ENCODE assay signal across 22 cellular contexts in the genomic region with DNA sequence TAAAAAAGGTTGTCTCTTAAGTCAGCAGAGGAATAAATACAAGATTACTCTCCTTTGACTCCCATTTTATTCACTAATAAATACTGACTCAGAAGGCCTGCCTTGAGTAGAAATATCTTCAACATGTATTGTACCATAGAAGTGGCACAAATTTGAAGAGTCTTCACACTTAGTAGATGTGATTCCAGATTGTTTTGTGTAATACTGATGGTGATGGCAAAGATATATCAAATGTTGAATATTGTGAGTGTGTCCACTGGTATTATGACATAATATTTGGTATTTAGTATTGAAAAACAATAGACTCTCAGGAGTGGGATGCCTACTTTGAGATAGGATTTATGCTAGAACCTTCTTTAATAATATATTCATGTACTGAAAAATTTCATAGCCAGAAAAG. TPM values are rescaled to one million over a fixed set of nuclear protein-coding genes. Genes with fewer than 3 reads are reported as not detected.
DNase-seq lines count a peak whose midpoint lies in the region; ATAC-seq and TF ChIP-seq lines count a peak whose summit lies in the region.
"Had no signal": no experiment of that assay in that cellular context is flagged by ENCODE, and none has a peak within 500 bp of the region (broad histone marks: within the 10 kb centered on the region; RNA-seq: fewer than 3 reads in every experiment).

No MANE protein-coding gene starts in this region.

- no peaks in the 10 kb centered on the region for H3K4me1 ChIP-seq in right lobe of liver

- TF ChIP-seq POLR2A in right lobe of liver (IDR thresholded peaks at IDR 0.05): no peak

- peak overlapping the region; percentile 28 for H3K9ac ChIP-seq in SK-N-MC (ENCODE audit: insufficient read length)

- H3K36me3 ChIP-seq in SK-N-MC (ENCODE audit: insufficient read depth, low read length): no peaks in the 10 kb centered on the region; the same call in 1 of the 2 replicates
- H3K36me3 ChIP-seq in right lobe of liver: no peaks in the 10 kb centered on the region

- H3K9me3 ChIP-seq in SK-N-MC (ENCODE audit: low read depth, low read length): no peaks in the 10 kb centered on the region
- H3K9me3 ChIP-seq in right lobe of liver: no peaks in the 10 kb centered on the region
- H3K9me3 ChIP-seq: BE2C had no signal

- intact Hi-C loops in right lobe of liver (cut with DNase I): no loop called here

- ATAC-seq in right lobe of liver (no peak), GM18861 (IDR thresholded peaks at IDR 0.05; ENCODE audit: unreplicated experiment) (no peak)
- ATAC-seq: GM23338, HCT116 had no signal

- H3K4me3 ChIP-seq in SK-N-MC (0 out of 2 replicates have a peak overlapping the region, but pooled peaks have one; percentile 11), right lobe of liver (no peak overlapping the region)
- H3K4me3 ChIP-seq: GM23338 had no signal

- DNase-seq in SK-N-MC (ENCODE audit: low read depth, low spot score) (no peak), caudate nucleus (lab: John Stamatoyannopoulos, UW) (no peak), inferior parietal cortex (ENCODE audit: extremely low spot score) (peak; percentile 47), substantia nigra (lab: John Stamatoyannopoulos, UW) (no peak), NCI-H2081 treated with DMSO at 0.1 percent for 48 hours (lab: John Stamatoyannopoulos, UW) (no peak), right lobe of liver (no peak)
- no peak for DNase-seq in activated CD8-positive, alpha-beta memory T cell treated with anti-CD3 and anti-CD28 coated beads, Interleukin-2, amount 50 U/mL, for 4 hours
- DNase-seq: ACHN; BE2C; C1 segment of cervical spinal cord; CD4-positive, CD25-positive, alpha-beta regulatory T cell; CD8-positive, alpha-beta memory T cell; COR-L47; DMS 273 treated with DMSO at 0.1 percent for 48 hours; DMS53; DND-41; EL; HFFc6 had no signal

- no peak for TF ChIP-seq CTCF in right lobe of liver (IDR thresholded peaks at IDR 0.05)

- H3K27ac ChIP-seq in SK-N-MC (no peak overlapping the region), caudate nucleus (ENCODE audit: low read depth, low read length) (peak overlapping the region; percentile 48), substantia nigra (ENCODE audit: low read depth, low read length, poor library complexity, severe bottlenecking) (peak overlapping the region; percentile 52), right lobe of liver (no peak overlapping the region)

- peaks cover 0 to 9% of the 10 kb centered on the region in 2 donors for H3K27me3 ChIP-seq in right lobe of liver
- H3K27me3 ChIP-seq: BE2C had no signal

RNA-seq across cellular contexts. Expression of a gene that starts 7.0 kb away (rescaled TPM):
- total RNA-seq in right lobe of liver: under 1 TPM; 0.18 to 0.42 (median 0.24) TPM
- total RNA-seq: CD4-positive, CD25-positive, alpha-beta regulatory T cell; CD8-positive, alpha-beta memory T cell; HT-29 had no signal

Comparison
In these comparisons a context has a peak if more than half of its experiments do, and no peak if none do; other contexts are left out.
1. H3K27ac ChIP-seq: peak in caudate nucleus (single experiment) and substantia nigra (single experiment); none in SK-N-MC (single experiment) and right lobe of liver (0 of 3).